ENCODE assay signal across 21 cellular contexts in genomic region chr20:58544891-58545290, GRCh38. TPM values are rescaled to one million over a fixed set of nuclear protein-coding genes. Genes with fewer than 3 reads are reported as not detected.
"Had no signal": no experiment of that assay in that cellular context is flagged by ENCODE, and none has a peak within 500 bp of the region (broad histone marks: within the 10 kb centered on the region; RNA-seq: fewer than 3 reads in every experiment).

No MANE protein-coding gene starts in this region.

- H3K36me3 ChIP-seq: esophagus squamous epithelium, tibial artery, upper lobe of right lung, vagina had no signal

- H3K4me1 ChIP-seq: psoas muscle, tibial artery, upper lobe of right lung had no signal

- H3K4me3 Mint-ChIP-seq: immature natural killer cell had no signal

- ATAC-seq: left ventricle myocardium superior, psoas muscle, sciatic nerve, upper lobe of right lung had no signal

- H3K27ac Mint-ChIP-seq: immature natural killer cell, nephron progenitor cell had no signal

- H3K27me3 ChIP-seq: vagina had no signal

- H3K9me3 ChIP-seq: esophagus squamous epithelium, psoas muscle, tibial artery, upper lobe of right lung, vagina had no signal

- H3K4me1 Mint-ChIP-seq: immature natural killer cell had no signal

- H3K4me3 ChIP-seq: dorsolateral prefrontal cortex, esophagus squamous epithelium, lung, psoas muscle, skin epidermis, tibial artery, upper lobe of right lung, vagina had no signal

- DNase-seq: cortex of kidney; dorsolateral prefrontal cortex; effector memory CD4-positive, alpha-beta T cell; esophagus squamous epithelium; foreskin fibroblast; immature natural killer cell; left ventricle myocardium superior; mesenchymal stem cell; midbrain; nephron progenitor cell; psoas muscle; stimulated activated CD4-positive, alpha-beta T cell treated with anti-CD3 and anti-CD28 coated beads, Interleukin-2, amount 100 ng/mL, for 24 hours; stimulated activated CD4-positive, alpha-beta T cell treated with anti-CD3 and anti-CD28 coated beads, Interleukin-4, amount 100 ng/mL, for 4 hours; stimulated activated naive CD4-positive, alpha-beta T cell; tibial artery; upper lobe of right lung had no signal

- H3K9me3 Mint-ChIP-seq: nephron progenitor cell had no signal

- H3K27ac ChIP-seq: dorsolateral prefrontal cortex, epithelial cell of prostate, esophagus squamous epithelium, psoas muscle, skin epidermis, tibial artery, upper lobe of right lung, vagina had no signal

- H3K36me3 Mint-ChIP-seq: immature natural killer cell had no signal

RNA-seq across cellular contexts. Expression of gene APCDD1L, which starts 29.7 kb away (rescaled TPM):
- total RNA-seq: upper lobe of right lung had no signal
- polyA plus RNA-seq: immature natural killer cell had no signal
